ENCODE assay signal across 10 cellular contexts in genomic region chr3:48151807-48152427, GRCh38. TPM values are rescaled to one million over a fixed set of nuclear protein-coding genes. Genes with fewer than 3 reads are reported as not detected.
DNase-seq lines count a peak whose midpoint lies in the region; ATAC-seq, FAIRE-seq and TF ChIP-seq lines count a peak whose summit lies in the region.
"Had no signal": no experiment of that assay in that cellular context is flagged by ENCODE, and none has a peak within 500 bp of the region (broad histone marks: within the 10 kb centered on the region; RNA-seq: fewer than 3 reads in every experiment).

No MANE protein-coding gene starts in this region.

- BruUV-seq in K562 (replicated peaks; lab: Mats Ljungman, UMichigan), result no TSS peak
- BruUV-seq in mammary epithelial cell (replicated peaks; lab: Mats Ljungman, UMichigan), result no TSS peak

- H3K9ac ChIP-seq in OCI-LY3 (ENCODE audit: low read length) (no peak overlapping the region), K562 (ENCODE audit: insufficient read depth in 1 of 2, low read depth in 2 of 2, low read length in 2 of 2) (peak overlapping the region in 1 of 2 experiments; percentile 81; a peak in 1 of 4 replicates), skeletal muscle tissue (ENCODE audit: low read depth in 1 of 3, low read length in 3 of 3) (peak overlapping the region in 2 of 3 donors; percentile 33 to 64), mammary epithelial cell (ENCODE audit: insufficient read depth, low read length) (no peak overlapping the region)

- H2AFZ ChIP-seq in OCI-LY3 (ENCODE audit: low read depth, low read length), result no peak overlapping the region
- H2AFZ ChIP-seq in K562 (ENCODE audit: low read depth, low read length), result peak overlapping the region; percentile 20; the same call in 1 of the 2 replicates
- H2AFZ ChIP-seq in mammary epithelial cell (ENCODE audit: low read depth, low read length), result no peak overlapping the region

- no peak for TF ChIP-seq EP300 in K562 (IDR thresholded peaks at IDR 0.05; ENCODE audit: low read length)

- H3K9me3 ChIP-seq in OCI-LY3 (ENCODE audit: insufficient read depth, low read length), result no peaks in the 10 kb centered on the region
- no peaks in the 10 kb centered on the region for H3K9me3 ChIP-seq in K562 (replicated peaks; ENCODE audit: control insufficient read depth, insufficient read depth, low read depth, low read length)
- no peaks in the 10 kb centered on the region for H3K9me3 ChIP-seq in skeletal muscle tissue (ENCODE audit: control insufficient read depth in 3 of 3, low read length in 3 of 3)
- H3K9me3 ChIP-seq in mammary epithelial cell (replicated peaks; ENCODE audit: insufficient read depth, low read length), result no peaks in the 10 kb centered on the region
- H3K9me3 ChIP-seq: HAP-1 had no signal

- H3K4me2 ChIP-seq in OCI-LY3 (ENCODE audit: low read length), result peak overlapping the region; percentile 27; the same call in 1 of the 2 replicates
- H3K4me2 ChIP-seq in K562 (ENCODE audit: insufficient read depth, low read length), result no peak overlapping the region
- H3K4me2 ChIP-seq in mammary epithelial cell (ENCODE audit: insufficient read depth, low read depth, low read length), result no peak overlapping the region

- TF ChIP-seq POLR2A in K562 (conservative IDR thresholded peaks at IDR 0.05), result no peak

- H3K27me3 ChIP-seq in OCI-LY3 (ENCODE audit: low read depth, low read length) (no peaks in the 10 kb centered on the region), K562 (ENCODE audit: control insufficient read depth in 2 of 2, insufficient read depth in 2 of 2, low read length in 2 of 2) (0 out of 5 replicates have a peak, but pooled peaks cover 0 to 2% of the 10 kb centered on the region in 2 experiments), skeletal muscle tissue (ENCODE audit: control insufficient read depth in 3 of 3, insufficient read depth in 3 of 3, low read length in 3 of 3) (no peaks in the 10 kb centered on the region), mammary epithelial cell (ENCODE audit: insufficient read depth, low read length) (no peaks in the 10 kb centered on the region)

- no peak for TF ChIP-seq RAD21 in K562 (CRISPR knock-in tag; conservative IDR thresholded peaks at IDR 0.05 in 1 of 2, IDR thresholded peaks at IDR 0.05 in 1 of 2)

- TF ChIP-seq CTCF in OCI-LY3 (IDR thresholded peaks at IDR 0.05; ENCODE audit: low read depth, low read length) (no peak), K562 (IDR thresholded peaks at IDR 0.05 in 2 of 3, conservative IDR thresholded peaks at IDR 0.05 in 1 of 3; ENCODE audit: insufficient read depth in 2 of 3, low read depth in 1 of 3, low read length in 3 of 3) (no peak; a peak in 1 of 6 replicates), mammary epithelial cell (conservative IDR thresholded peaks at IDR 0.05 in 1 of 2, IDR thresholded peaks at IDR 0.05 in 1 of 2; ENCODE audit: extremely low read depth in 1 of 2, insufficient read depth in 1 of 2, low read depth in 1 of 2, low read length in 2 of 2) (no peak)

- H3K4me1 ChIP-seq in OCI-LY3 (ENCODE audit: low read length) (no peaks in the 10 kb centered on the region), K562 (replicated peaks in 1 of 2; ENCODE audit: control insufficient read depth in 2 of 2, insufficient read depth in 2 of 2, low read length in 2 of 2) (0 out of 5 replicates have a peak, but pooled peaks cover 0 to 2% of the 10 kb centered on the region in 2 experiments), skeletal muscle tissue (ENCODE audit: control insufficient read depth in 3 of 3, insufficient read depth in 3 of 3, low read length in 3 of 3) (peaks cover 3 to 16% (median 14%) of the 10 kb centered on the region in 3 donors), mammary epithelial cell (ENCODE audit: insufficient read depth, low read length) (peaks cover 13% of the 10 kb centered on the region)
- H3K4me1 ChIP-seq: HAP-1 had no signal

- no peaks in the 10 kb centered on the region for H3K9me1 ChIP-seq in K562 (ENCODE audit: control insufficient read depth, insufficient read depth, low read length)

- H3K79me2 ChIP-seq in OCI-LY3 (ENCODE audit: low read length), result no peaks in the 10 kb centered on the region
- H3K79me2 ChIP-seq in K562 (ENCODE audit: control insufficient read depth, insufficient read depth, low read length), result no peaks in the 10 kb centered on the region
- no peaks in the 10 kb centered on the region for H3K79me2 ChIP-seq in mammary epithelial cell (ENCODE audit: insufficient read depth, low read length)

- in situ Hi-C loops in K562 (cut with MboI) (loop anchor here (5.0 to 10.0 kb wide), 3 partner anchors 287 to 627 kb away; no protein-coding TSS in a partner anchor), mammary epithelial cell (cut with MboI; ENCODE audit: low sequenced_read_pairs in 2 of 2) (loop anchor here in 1 of 2 donors (10.0 kb wide), 2 partner anchors 157 to 317 kb away; no protein-coding TSS in a partner anchor)

- no peak for FAIRE-seq in K562 (lab: Jason Lieb, UNC)

- ATAC-seq in K562 (peak; percentile 52), left lobe of liver (peak; percentile 88), HG03280 (IDR thresholded peaks at IDR 0.05; ENCODE audit: unreplicated experiment) (no peak)

- H4K20me1 ChIP-seq in OCI-LY3 (ENCODE audit: insufficient read depth, low read length), result no peaks in the 10 kb centered on the region
- no peaks in the 10 kb centered on the region for H4K20me1 ChIP-seq in K562 (replicated peaks; ENCODE audit: control insufficient read depth, insufficient read depth, low read length)
- H4K20me1 ChIP-seq in mammary epithelial cell (ENCODE audit: insufficient read depth, low read length), result no peaks in the 10 kb centered on the region

- H3K4me3 ChIP-seq in OCI-LY3 (ENCODE audit: low read length) (no peak overlapping the region), K562 (no peak overlapping the region), skeletal muscle tissue (ENCODE audit: low read length in 3 of 3) (peak overlapping the region in 1 of 3 donors; percentile 6), mammary epithelial cell (replicated peaks in 1 of 3; ENCODE audit: insufficient read depth in 1 of 3, low read depth in 2 of 3, low read length in 3 of 3) (no peak overlapping the region)
- H3K4me3 ChIP-seq: HAP-1 had no signal

- WGBS in K562 (ENCODE audit: insufficient coverage, low coverage, missing lambda C conversion rate), result 19% methylated on average over 8 of the region's 8 CpGs
- 66% methylated on average over 8 of the region's 8 CpGs for WGBS in mammary epithelial cell (ENCODE audit: low coverage, missing lambda C conversion rate)

- CTCF ChIA-PET in K562 (lab: Yijun Ruan, JAX; ENCODE audit: low intra/inter-chr PET ratio) (interaction anchor here (0.5 to 1.9 kb wide), 3 partner anchors 314 to 361 kb away, joined by 4 to 13 read pairs (median 13); no protein-coding TSS in a partner anchor), mammary epithelial cell (lab: Charles Lee; ENCODE audit: low non-redundant PET) (interaction anchor here (0.7 to 1.2 kb wide), 4 partner anchors 9 to 314 kb away, joined by 3 to 22 read pairs (median 11); no protein-coding TSS in a partner anchor)

- dilution Hi-C loops in mammary epithelial cell (cut with HindIII; ENCODE audit: low sequenced_read_pairs), result no loop called here

- H3K27ac ChIP-seq in OCI-LY3 (ENCODE audit: low read length), result no peak overlapping the region
- no peak overlapping the region for H3K27ac ChIP-seq in K562 (ENCODE audit: extremely low read depth, low read depth, low read length)
- H3K27ac ChIP-seq in skeletal muscle tissue (ENCODE audit: low read depth, low read length), result peak overlapping the region; percentile 17
- H3K27ac ChIP-seq in mammary epithelial cell (ENCODE audit: insufficient read depth, low read depth, low read length), result no peak overlapping the region
- H3K27ac ChIP-seq: epithelial cell of prostate had no signal

- H3K36me3 ChIP-seq in OCI-LY3 (replicated peaks; ENCODE audit: low read depth, low read length) (no peaks in the 10 kb centered on the region), K562 (ENCODE audit: control insufficient read depth, insufficient read depth, low read length) (no peaks in the 10 kb centered on the region), skeletal muscle tissue (ENCODE audit: control insufficient read depth in 3 of 3, insufficient read depth in 3 of 3, low read length in 3 of 3) (no peaks in the 10 kb centered on the region), mammary epithelial cell (ENCODE audit: insufficient read depth, low read length) (no peaks in the 10 kb centered on the region)

- POLR2A ChIA-PET in K562 (lab: Yijun Ruan, JAX), result interaction anchor here (0.6 to 1.4 kb wide), 9 partner anchors 11 to 1022 kb away, joined by 3 to 7 read pairs (median 3); no protein-coding TSS in a partner anchor

- no peak for DNase-seq in K562 (ENCODE audit: extremely low read depth in 1 of 4, low spot score in 3 of 4)
- DNase-seq in left lobe of liver (ENCODE audit: low spot score), result no peak
- DNase-seq in activated gamma-delta T cell treated with Interleukin-2 at 50 U/mL for 16 hours, result no peak
- DNase-seq in mammary epithelial cell, result no peak
- no peak for DNase-seq in GOT3 (lab: John Stamatoyannopoulos, UW)

- intact Hi-C loops in K562 (cut with micrococcal nuclease), result loop anchor here (1.0 to 10.0 kb wide), 7 partner anchors 161 to 730 kb away; no protein-coding TSS in a partner anchor
- intact Hi-C loops in mammary epithelial cell (cut with micrococcal nuclease), result loop anchor here (1.0 to 2.0 kb wide), 5 partner anchors 64 to 630 kb away; no protein-coding TSS in a partner anchor

RNA-seq across cellular contexts. Expression of gene CDC25A, which starts 36.3 kb away (rescaled TPM):
- 39.9 and 44.1 TPM in 2 replicates for total RNA-seq in K562 (2011; cell fraction: chromatin; rRNA removed; ENCODE audit: low replicate concordance)
- total RNA-seq in K562 (2011; cell fraction: nucleolus; rRNA removed), result 24.7 and 27.9 TPM in 2 replicates
- 21.5 and 23.1 TPM in 2 replicates for total RNA-seq in K562 (2011; cell fraction: nucleoplasm; rRNA removed)
- total RNA-seq in K562 (2014; rRNA removed), result 53.9 and 61.3 TPM in 2 replicates
- total RNA-seq in K562 (2014; rRNA removed; fragmentation: Illumina TruSeq; extraction: Trizol), result 52.2 and 53.9 TPM in 2 replicates
- 45.6 and 51.8 TPM in 2 replicates for total RNA-seq in K562 (2015; rRNA removed; fragmentation: Illumina TruSeq; extraction: Trizol)
- total RNA-seq in K562 (2021), result 52.0 and 59.2 TPM in 2 replicates
- polyA plus RNA-seq in K562 (2011; rRNA removed), result 27.0 and 35.8 TPM in 2 replicates
- 19.2 and 35.0 TPM in 2 replicates for polyA plus RNA-seq in K562 (2011; cell fraction: cytosol; rRNA removed)
- 14.7 and 15.2 TPM in 2 replicates for polyA plus RNA-seq in K562 (2011; cell fraction: nucleus; rRNA removed)
- 19.6 and 29.2 TPM in 2 replicates for polyA plus RNA-seq in K562 (2012)
- polyA plus RNA-seq in K562 (2014; fragmentation: Illumina TruSeq; extraction: Trizol), result 46.5 and 56.2 TPM in 2 replicates
- 1 to 10 TPM; 3.4 to 5.0 TPM for polyA plus RNA-seq in K562 (2014; fragmentation: Nextera tagmentation; extraction: Ambion mirVana)
- polyA plus RNA-seq in K562 (2014; rRNA removed), result 30.3 and 34.7 TPM in 2 replicates
- 42.7 and 45.9 TPM in 2 replicates for polyA minus RNA-seq in K562 (2011; rRNA and poly(A)+ RNA removed)
- 30.5 and 32.1 TPM in 2 replicates for polyA minus RNA-seq in K562 (2011; cell fraction: cytosol; rRNA and poly(A)+ RNA removed)
- polyA minus RNA-seq in K562 (2011; cell fraction: nucleus; rRNA and poly(A)+ RNA removed), result 15.9 and 16.6 TPM in 2 replicates
- total RNA-seq in left lobe of liver, result 0.58 TPM
- total RNA-seq in skeletal muscle tissue, result 3.7 TPM
- 10 to 100 TPM in 1 of 2 donors, 1 to 10 TPM in 1; 7.3 to 17.8 TPM for total RNA-seq in mammary epithelial cell
- polyA plus RNA-seq in mammary epithelial cell, result 16.3 TPM
- 15.7 TPM for polyA minus RNA-seq in mammary epithelial cell

Comparison
In these comparisons a context has a peak if more than half of its experiments do, and no peak if none do; other contexts are left out.
1. H3K9ac ChIP-seq: peak in skeletal muscle tissue (2 of 3); none in OCI-LY3 (single experiment) and mammary epithelial cell (single experiment).